In genomic region chr12:95574799-95575452, GRCh38 we compare ENCODE assay signal across 9 cellular contexts. TPM values are rescaled to one million over a fixed set of nuclear protein-coding genes. Genes with fewer than 3 reads are reported as not detected.
DNase-seq lines count a peak whose midpoint lies in the region; ATAC-seq and TF ChIP-seq lines count a peak whose summit lies in the region.
"Had no signal": no experiment of that assay in that cellular context is flagged by ENCODE, and none has a peak within 500 bp of the region (broad histone marks: within the 10 kb centered on the region; RNA-seq: fewer than 3 reads in every experiment).

No MANE protein-coding gene starts in this region.

- TF ChIP-seq CTCF in RWPE2 (IDR thresholded peaks at IDR 0.05; ENCODE audit: poor library complexity, severe bottlenecking) (peak; percentile 92), spleen (IDR thresholded peaks at IDR 0.05 in 8 of 11, conservative IDR thresholded peaks at IDR 0.05 in 3 of 11) (peak in 9 of 11 experiments; percentile 20 to 57 (median 33))

- H3K27ac ChIP-seq in RWPE2 (ENCODE audit: poor library complexity, severe bottlenecking) (no peak overlapping the region), spleen (peak overlapping the region in 3 of 8 donors; percentile 54 to 63 (median 55))
- H3K27ac ChIP-seq: neutrophil had no signal

- TF ChIP-seq POLR2A in spleen (IDR thresholded peaks at IDR 0.05): no peak

- H3K4me1 ChIP-seq in RWPE2 (ENCODE audit: insufficient read depth, poor library complexity, severe bottlenecking): no peaks in the 10 kb centered on the region
- H3K4me1 ChIP-seq in spleen: peaks cover 0 to 28% (median 9%) of the 10 kb centered on the region in 6 donors

- DNase-seq in COR-L47 (lab: John Stamatoyannopoulos, UW) (peak; percentile 38), HPDE6-E6E7 (ENCODE audit: extremely low spot score) (peak; percentile 36), RWPE2 (ENCODE audit: low spot score) (no peak), glomerular endothelial cell (ENCODE audit: extremely low read depth, low read depth, low spot score) (peak; percentile 37), spleen (no peak), COLO668 (lab: John Stamatoyannopoulos, UW; ENCODE audit: unreplicated experiment) (no peak), T-helper 1 cell (no peak), germinal center (ENCODE audit: low spot score) (no peak)

- no peak overlapping the region for H3K4me3 ChIP-seq in RWPE2 (ENCODE audit: severe bottlenecking)
- H3K4me3 ChIP-seq in spleen: no peak overlapping the region

- no peaks in the 10 kb centered on the region for H3K27me3 ChIP-seq in RWPE2 (ENCODE audit: insufficient read depth, poor library complexity, severe bottlenecking)
- no peaks in the 10 kb centered on the region for H3K27me3 ChIP-seq in spleen (replicated peaks in 1 of 7)

- H3K36me3 ChIP-seq in RWPE2 (ENCODE audit: low read depth): no peaks in the 10 kb centered on the region
- H3K36me3 ChIP-seq in spleen: no peaks in the 10 kb centered on the region
- H3K36me3 ChIP-seq: neutrophil had no signal

- intact Hi-C loops in spleen (cut with DNase I; ENCODE audit: low total_unique reads): no loop called here

- H3K9me3 ChIP-seq in RWPE2 (ENCODE audit: severe bottlenecking) (no peaks in the 10 kb centered on the region), spleen (no peaks in the 10 kb centered on the region)
- H3K9me3 ChIP-seq: neutrophil had no signal

- ATAC-seq in RWPE2 (ENCODE audit: low read depth): peak; percentile 62; the same call in 2 of the 3 replicates

RNA-seq across cellular contexts. Expression of gene USP44, which starts 23.6 kb away (rescaled TPM):
- total RNA-seq in glomerular endothelial cell (0.41 and 0.73 TPM in 2 replicates), spleen (1 to 10 TPM; 2.2 to 7.2 (median 3.6) TPM)
- 1 to 10 TPM in 2 of 3 donors, under 1 TPM in 1; 0.88 to 1.8 (median 1.4) TPM for polyA plus RNA-seq in spleen

Comparison
In these comparisons a context has a peak if more than half of its experiments do, and no peak if none do; other contexts are left out.
1. DNase-seq: peak in COR-L47 (single experiment), HPDE6-E6E7 (single experiment) and glomerular endothelial cell (single experiment); none in RWPE2 (single experiment), spleen (single experiment), COLO668 (single experiment), T-helper 1 cell (0 of 5) and germinal center (single experiment).